ENCODE assay signal across 7 cellular contexts in the genomic region with DNA sequence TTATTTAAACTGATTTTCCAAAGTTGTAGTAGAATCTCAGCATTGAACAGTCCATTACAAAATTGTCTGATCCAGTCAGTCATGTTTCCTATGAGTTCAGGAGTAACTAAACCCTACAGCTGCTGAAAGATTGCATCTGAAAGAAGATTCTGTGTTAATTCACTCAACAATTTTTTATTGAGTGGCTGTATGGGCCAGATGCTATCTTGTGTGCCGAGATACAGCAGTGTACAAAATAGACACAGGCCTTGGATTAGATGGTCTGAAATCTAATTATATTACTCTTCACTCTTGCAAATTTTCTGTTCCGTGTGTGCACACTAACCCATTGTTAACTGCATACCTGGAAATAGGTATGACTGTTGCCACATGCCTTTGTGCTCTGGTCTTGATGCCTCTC.
"Had no signal": no experiment of that assay in that cellular context is flagged by ENCODE, and none has a peak within 500 bp of the region (broad histone marks: within the 10 kb centered on the region; RNA-seq: fewer than 3 reads in every experiment).

No MANE protein-coding gene starts in this region.

- H3K9me3 Mint-ChIP-seq: HFFc6, IgD-negative memory B cell had no signal

- DNase-seq: GM23248, GOT3, H7, HFFc6 had no signal

- H3K4me3 Mint-ChIP-seq: HFFc6, IgD-negative memory B cell had no signal

- ATAC-seq: HCT116, HepG2 had no signal

- H3K27ac Mint-ChIP-seq: HFFc6, IgD-negative memory B cell had no signal
